ENCODE assay signal across 9 cellular contexts in genomic region chr10:80540644-80541143, GRCh38. TPM values are rescaled to one million over a fixed set of nuclear protein-coding genes. Genes with fewer than 3 reads are reported as not detected.
DNase-seq lines count a peak whose midpoint lies in the region; ATAC-seq, FAIRE-seq and TF ChIP-seq lines count a peak whose summit lies in the region.
"Had no signal": no experiment of that assay in that cellular context is flagged by ENCODE, and none has a peak within 500 bp of the region (broad histone marks: within the 10 kb centered on the region; RNA-seq: fewer than 3 reads in every experiment).

No MANE protein-coding gene starts in this region.

- H3K27me3 ChIP-seq in left ventricle myocardium inferior (ENCODE audit: low read depth) (no peaks in the 10 kb centered on the region), bronchial epithelial cell (ENCODE audit: control insufficient read depth, insufficient read depth, low read length) (no peaks in the 10 kb centered on the region)

- H3K36me3 ChIP-seq in left ventricle myocardium inferior = no peaks in the 10 kb centered on the region
- no peaks in the 10 kb centered on the region for H3K36me3 ChIP-seq in bronchial epithelial cell (ENCODE audit: control insufficient read depth, insufficient read depth, low read length)
- H3K36me3 ChIP-seq: BE2C had no signal

- intact Hi-C loops in left ventricle myocardium inferior (cut with micrococcal nuclease) (no loop called here), Right ventricle myocardium superior (cut with DNase I) (no loop called here)

- no peak for FAIRE-seq in bronchial epithelial cell (lab: Jason Lieb, UNC)

- no peaks in the 10 kb centered on the region for H3K9me3 ChIP-seq in left ventricle myocardium inferior (replicated peaks)
- H3K9me3 ChIP-seq: BE2C had no signal

- TF ChIP-seq CTCF in left ventricle myocardium inferior (IDR thresholded peaks at IDR 0.05; ENCODE audit: borderline replicate concordance) (no peak), bronchial epithelial cell (IDR thresholded peaks at IDR 0.05; ENCODE audit: insufficient read depth, low read length, severe bottlenecking) (no peak)

- peaks cover 31% of the 10 kb centered on the region for H3K4me1 ChIP-seq in left ventricle myocardium inferior

- H3K27ac ChIP-seq in left ventricle myocardium inferior (replicated peaks) = peak overlapping the region; percentile 85

- H3K4me3 ChIP-seq in left ventricle myocardium inferior (peak overlapping the region; percentile 45), bronchial epithelial cell (ENCODE audit: low read depth, low read length) (peak overlapping the region; percentile 13)

- no peak for ATAC-seq in Right ventricle myocardium superior (ENCODE audit: poor library complexity)
- ATAC-seq in HG02981 (IDR thresholded peaks at IDR 0.05; ENCODE audit: unreplicated experiment) = peak; percentile 49

- no peak for DNase-seq in left ventricle myocardium inferior
- DNase-seq in Right ventricle myocardium superior = no peak
- DNase-seq in bronchial epithelial cell (ENCODE audit: low read depth) = peak; percentile 82
- no peak for DNase-seq in SHP77 treated with DMSO at 0.1 percent for 48 hours (lab: John Stamatoyannopoulos, UW)
- no peak for DNase-seq in COR-L47 (lab: John Stamatoyannopoulos, UW)
- no peak for DNase-seq in SW 1271 (lab: John Stamatoyannopoulos, UW)
- no peak for DNase-seq in HPDE6-E6E7 (ENCODE audit: extremely low spot score)
- DNase-seq: BE2C had no signal

RNA-seq across cellular contexts. Expression of gene SH2D4B, which starts 3.0 kb away (rescaled TPM):
- total RNA-seq in left ventricle myocardium inferior = not detected
- not detected for total RNA-seq in Right ventricle myocardium superior
- under 0.01 TPM in 2 replicates for total RNA-seq in bronchial epithelial cell
